Comparison of ENCODE assay signal across 16 cellular contexts in genomic region chr10:14358886-14359573, GRCh38. TPM values are rescaled to one million over a fixed set of nuclear protein-coding genes. Genes with fewer than 3 reads are reported as not detected.
DNase-seq lines count a peak whose midpoint lies in the region; ATAC-seq, FAIRE-seq and TF ChIP-seq lines count a peak whose summit lies in the region.
"Had no signal": no experiment of that assay in that cellular context is flagged by ENCODE, and none has a peak within 500 bp of the region (broad histone marks: within the 10 kb centered on the region; RNA-seq: fewer than 3 reads in every experiment).

No MANE protein-coding gene starts in this region.

- no peak for FAIRE-seq in astrocyte (lab: Jason Lieb, UNC)
- FAIRE-seq: H54, HepG2 had no signal

- peaks cover 21% of the 10 kb centered on the region for H3K4me1 Mint-ChIP-seq in astrocyte (ENCODE audit: low read depth, unreplicated experiment)
- H3K4me1 Mint-ChIP-seq in osteocyte (ENCODE audit: unreplicated experiment) = peaks cover 71% of the 10 kb centered on the region

- no peaks in the 10 kb centered on the region for H3K79me2 ChIP-seq in astrocyte (ENCODE audit: insufficient read depth, low read length)

- H3K4me1 ChIP-seq in astrocyte (ENCODE audit: insufficient read depth, low read length) = peaks cover 21% of the 10 kb centered on the region
- H3K4me1 ChIP-seq: heart right ventricle, prostate gland had no signal

- intact Hi-C loops in left cardiac atrium (cut with DNase I) = no loop called here

- H3K27ac ChIP-seq in astrocyte (ENCODE audit: low read depth, low read length) = no peak overlapping the region
- H3K27ac ChIP-seq: coronary artery, heart right ventricle, prostate gland had no signal

- peak; percentile 72 for DNase-seq in NCI-H1105 (lab: John Stamatoyannopoulos, UW)
- DNase-seq in NCI-H69 (lab: John Stamatoyannopoulos, UW) = peak; percentile 95
- DNase-seq in astrocyte (ENCODE audit: low read depth) = peak; percentile 41
- DNase-seq in osteocyte (ENCODE audit: extremely low spot score, unreplicated experiment) = peak; percentile 48
- no peak for DNase-seq in DMS114 treated with DMSO at 0.1 percent for 48 hours (lab: John Stamatoyannopoulos, UW; ENCODE audit: unreplicated experiment)
- no peak for DNase-seq in activated CD4-positive, CD25-positive, alpha-beta regulatory T cell treated with anti-CD3 and anti-CD28 coated beads, Interleukin-2, amount 50 U/mL, for 72 hours
- DNase-seq in left cardiac atrium = no peak
- DNase-seq: activated CD8-positive, alpha-beta T cell treated with anti-CD3 and anti-CD28 coated beads, Interleukin-2, amount 10 ng/mL, durations not matched to agents 7 days and 5 days; amniotic stem cell; heart right ventricle; NCI-H1092 treated with DMSO at 0.1 percent for 48 hours; SK-N-SH had no signal

- H3K36me3 ChIP-seq in astrocyte (ENCODE audit: insufficient read depth, low read length) = no peaks in the 10 kb centered on the region
- H3K36me3 ChIP-seq: heart right ventricle, prostate gland had no signal

- no peak overlapping the region for H3K4me3 ChIP-seq in astrocyte (ENCODE audit: insufficient read depth, low read depth, low read length)
- H3K4me3 ChIP-seq: coronary artery, heart right ventricle, prostate gland had no signal

- H4K20me1 ChIP-seq in astrocyte (ENCODE audit: insufficient read depth, low read length) = no peaks in the 10 kb centered on the region

- H3K4me2 ChIP-seq in astrocyte (ENCODE audit: low read length) = peak overlapping the region; percentile 0
- H3K4me2 ChIP-seq: SK-N-SH had no signal

- peaks cover 9% of the 10 kb centered on the region for H3K27me3 Mint-ChIP-seq in astrocyte (ENCODE audit: low read depth, unreplicated experiment)
- no peaks in the 10 kb centered on the region for H3K27me3 Mint-ChIP-seq in osteocyte (ENCODE audit: unreplicated experiment)

- H3K36me3 Mint-ChIP-seq in astrocyte (ENCODE audit: low read depth, unreplicated experiment) (peaks cover 3% of the 10 kb centered on the region), osteocyte (ENCODE audit: unreplicated experiment) (no peaks in the 10 kb centered on the region)

- TF ChIP-seq CTCF in astrocyte (IDR thresholded peaks at IDR 0.05; ENCODE audit: insufficient read depth, low read depth, low read length) (no peak), osteocyte (IDR thresholded peaks at IDR 0.05) (no peak)

- H3K4me3 Mint-ChIP-seq in astrocyte (ENCODE audit: unreplicated experiment) (no peak overlapping the region), osteocyte (ENCODE audit: unreplicated experiment) (no peak overlapping the region)
- H3K4me3 Mint-ChIP-seq: activated CD8-positive, alpha-beta T cell treated with anti-CD3 and anti-CD28 coated beads, Interleukin-2, amount 10 ng/mL, durations not matched to agents 7 days and 5 days had no signal

- ATAC-seq in left cardiac atrium = no peak
- ATAC-seq: activated CD8-positive, alpha-beta T cell treated with anti-CD3 and anti-CD28 coated beads, Interleukin-2, amount 10 ng/mL, durations not matched to agents 7 days and 5 days; heart right ventricle; HepG2 had no signal

- H3K9me3 ChIP-seq in astrocyte (ENCODE audit: insufficient read depth, low read depth, low read length) = no peaks in the 10 kb centered on the region
- H3K9me3 ChIP-seq: heart right ventricle, prostate gland, SK-N-SH had no signal

- H3K27ac Mint-ChIP-seq in astrocyte (ENCODE audit: unreplicated experiment) (no peak overlapping the region), osteocyte (ENCODE audit: unreplicated experiment) (peak overlapping the region; percentile 24)
- H3K27ac Mint-ChIP-seq: activated CD8-positive, alpha-beta T cell treated with anti-CD3 and anti-CD28 coated beads, Interleukin-2, amount 10 ng/mL, durations not matched to agents 7 days and 5 days had no signal

- H3K9me3 Mint-ChIP-seq in astrocyte (ENCODE audit: unreplicated experiment) (peaks cover 1% of the 10 kb centered on the region), osteocyte (ENCODE audit: unreplicated experiment) (no peaks in the 10 kb centered on the region)

- H3K9ac ChIP-seq in astrocyte (ENCODE audit: low read length) = no peak overlapping the region
- H3K9ac ChIP-seq: SK-N-SH had no signal

- peak overlapping the region; percentile 1 for H2AFZ ChIP-seq in astrocyte (ENCODE audit: low read depth, low read length)

- peaks cover 2% of the 10 kb centered on the region for H3K27me3 ChIP-seq in astrocyte (ENCODE audit: insufficient read depth, low read length)

RNA-seq across cellular contexts. Expression of gene FRMD4A, which starts 28.3 kb away (rescaled TPM):
- total RNA-seq in astrocyte (59.0 and 82.5 TPM in 2 replicates), osteocyte (236 and 267 TPM in 2 replicates), left cardiac atrium (10 to 100 TPM; 39.0 to 44.2 TPM)

Comparison
In these comparisons a context has a peak if more than half of its experiments do, and no peak if none do; other contexts are left out.
1. DNase-seq: peak in NCI-H1105 (single experiment), NCI-H69 (single experiment), astrocyte (single experiment) and osteocyte (single experiment); none in DMS114 treated with DMSO at 0.1 percent for 48 hours (single experiment), activated CD4-positive, CD25-positive, alpha-beta regulatory T cell treated with anti-CD3 and anti-CD28 coated beads, Interleukin-2, amount 50 U/mL, for 72 hours (single experiment) and left cardiac atrium (single experiment).